In genomic region chr18:13219576-13219975, GRCh38 we compare ENCODE assay signal across 8 cellular contexts. TPM values are rescaled to one million over a fixed set of nuclear protein-coding genes. Genes with fewer than 3 reads are reported as not detected.
DNase-seq lines count a peak whose midpoint lies in the region; ATAC-seq and TF ChIP-seq lines count a peak whose summit lies in the region.

No MANE protein-coding gene starts in this region.

- peaks cover 44% of the 10 kb centered on the region for H3K4me1 Mint-ChIP-seq in activated T-cell treated with anti-CD3 and anti-CD28 coated beads, Interleukin-2, amount 50 U/mL, for 24 hours (ENCODE audit: low read depth)
- H3K4me1 Mint-ChIP-seq in activated naive CD8-positive, alpha-beta T cell treated with anti-CD3 and anti-CD28 coated beads, Interleukin-2, amount 10 ng/mL, durations not matched to agents 7 days and 5 days, result peaks cover 30% of the 10 kb centered on the region

- no peaks in the 10 kb centered on the region for H3K36me3 Mint-ChIP-seq in activated T-cell treated with anti-CD3 and anti-CD28 coated beads, Interleukin-2, amount 50 U/mL, for 24 hours (ENCODE audit: low read depth)
- peaks cover 4% of the 10 kb centered on the region for H3K36me3 Mint-ChIP-seq in activated naive CD8-positive, alpha-beta T cell treated with anti-CD3 and anti-CD28 coated beads, Interleukin-2, amount 10 ng/mL, durations not matched to agents 7 days and 5 days

- H3K4me1 ChIP-seq in mesodermal cell (ENCODE audit: control insufficient read depth, insufficient read depth, low read length, poor library complexity, severe bottlenecking) (peaks cover 42% of the 10 kb centered on the region), thymus (ENCODE audit: control insufficient read depth, insufficient read depth, low read length) (peaks cover 32% of the 10 kb centered on the region), Peyer's patch (peaks cover 14 to 60% (median 15%) of the 10 kb centered on the region in 4 donors)

- H3K4me3 ChIP-seq in mesodermal cell (ENCODE audit: extremely low read depth, insufficient read depth, low read length, poor library complexity, severe bottlenecking) (peak overlapping the region; percentile 57), thymus (ENCODE audit: low read length) (peak overlapping the region; percentile 96), Peyer's patch (peak overlapping the region in 2 of 4 donors; percentile 90 to 95)

- ATAC-seq in activated naive CD8-positive, alpha-beta T cell treated with anti-CD3 and anti-CD28 coated beads, Interleukin-2, amount 10 ng/mL, durations not matched to agents 7 days and 5 days (ENCODE audit: low read depth), result no peak
- no peak for ATAC-seq in GM21717 (IDR thresholded peaks at IDR 0.05; ENCODE audit: unreplicated experiment)

- no peak overlapping the region for H3K27ac Mint-ChIP-seq in activated T-cell treated with anti-CD3 and anti-CD28 coated beads, Interleukin-2, amount 50 U/mL, for 24 hours
- peak overlapping the region; percentile 2 for H3K27ac Mint-ChIP-seq in activated naive CD8-positive, alpha-beta T cell treated with anti-CD3 and anti-CD28 coated beads, Interleukin-2, amount 10 ng/mL, durations not matched to agents 7 days and 5 days

- POLR2A ChIA-PET in activated naive CD8-positive, alpha-beta T cell treated with anti-CD3 and anti-CD28 coated beads, Interleukin-2, amount 10 ng/mL, durations not matched to agents 7 days and 5 days (lab: Charles Lee), result interaction anchor here (1.1 to 1.6 kb wide), 4 partner anchors 46 to 286 kb away, joined by 3 to 4 read pairs (median 3); no protein-coding TSS in a partner anchor

- H3K9me3 Mint-ChIP-seq in activated T-cell treated with anti-CD3 and anti-CD28 coated beads, Interleukin-2, amount 50 U/mL, for 24 hours, result no peaks in the 10 kb centered on the region
- H3K9me3 Mint-ChIP-seq in activated naive CD8-positive, alpha-beta T cell treated with anti-CD3 and anti-CD28 coated beads, Interleukin-2, amount 10 ng/mL, durations not matched to agents 7 days and 5 days, result no peaks in the 10 kb centered on the region

- 34 to 48% methylated on average over 4 of the region's 5 CpGs for WGBS in mesodermal cell (ENCODE audit: insufficient coverage in 2 of 2), 2 experiments
- WGBS in thymus, result 30% methylated on average over 5 of the region's 5 CpGs

- no peak for TF ChIP-seq CTCF in Peyer's patch (IDR thresholded peaks at IDR 0.05)

- peaks cover 23% of the 10 kb centered on the region for H3K27me3 Mint-ChIP-seq in activated T-cell treated with anti-CD3 and anti-CD28 coated beads, Interleukin-2, amount 50 U/mL, for 24 hours
- H3K27me3 Mint-ChIP-seq in activated naive CD8-positive, alpha-beta T cell treated with anti-CD3 and anti-CD28 coated beads, Interleukin-2, amount 10 ng/mL, durations not matched to agents 7 days and 5 days, result peaks cover 23% of the 10 kb centered on the region

- H3K4me3 Mint-ChIP-seq in activated T-cell treated with anti-CD3 and anti-CD28 coated beads, Interleukin-2, amount 50 U/mL, for 24 hours, result peak overlapping the region; percentile 81
- peak overlapping the region; percentile 86 for H3K4me3 Mint-ChIP-seq in activated naive CD8-positive, alpha-beta T cell treated with anti-CD3 and anti-CD28 coated beads, Interleukin-2, amount 10 ng/mL, durations not matched to agents 7 days and 5 days

- no peaks in the 10 kb centered on the region for H3K27me3 ChIP-seq in thymus (ENCODE audit: control insufficient read depth, insufficient read depth)
- H3K27me3 ChIP-seq in Peyer's patch, result no peaks in the 10 kb centered on the region

- no peak for DNase-seq in activated T-cell treated with anti-CD3 and anti-CD28 coated beads, Interleukin-2, amount 50 U/mL, for 24 hours
- DNase-seq in activated T-cell treated with anti-CD3 and anti-CD28 coated beads for 4 hours (no peak), Ammon's horn (ENCODE audit: low spot score) (no peak), Peyer's patch (no peak)
- no peak for DNase-seq in activated naive CD8-positive, alpha-beta T cell treated with anti-CD3 and anti-CD28 coated beads, Interleukin-2, amount 10 ng/mL, durations not matched to agents 7 days and 5 days

- H3K36me3 ChIP-seq in mesodermal cell (ENCODE audit: control insufficient read depth, insufficient read depth, low read length), result no peaks in the 10 kb centered on the region
- H3K36me3 ChIP-seq in thymus (ENCODE audit: control insufficient read depth, insufficient read depth), result peaks cover 10% of the 10 kb centered on the region
- H3K36me3 ChIP-seq in Peyer's patch, result no peaks in the 10 kb centered on the region

- no peak overlapping the region for H3K27ac ChIP-seq in mesodermal cell (ENCODE audit: low read depth, low read length, severe bottlenecking)
- peak overlapping the region; percentile 83 for H3K27ac ChIP-seq in thymus (ENCODE audit: low read depth)
- H3K27ac ChIP-seq in Peyer's patch, result peak overlapping the region in 2 of 4 donors; percentile 79 to 89

- H3K9me3 ChIP-seq in mesodermal cell (ENCODE audit: control insufficient read depth, low read length) (no peaks in the 10 kb centered on the region), thymus (ENCODE audit: control insufficient read depth) (no peaks in the 10 kb centered on the region), Peyer's patch (no peaks in the 10 kb centered on the region)

- no peak for TF ChIP-seq POLR2A in Peyer's patch (IDR thresholded peaks at IDR 0.05)

RNA-seq across cellular contexts. Expression of gene LDLRAD4, which starts 1.0 kb away (rescaled TPM):
- total RNA-seq in activated naive CD8-positive, alpha-beta T cell treated with anti-CD3 and anti-CD28 coated beads, Interleukin-2, amount 10 ng/mL, durations not matched to agents 7 days and 5 days, result 10 to 100 TPM; 40.3 to 44.3 TPM
- polyA plus RNA-seq in mesodermal cell (2013, experiment 1 of 2), result 6.0 TPM
- polyA plus RNA-seq in mesodermal cell (2013, experiment 2 of 2), result 4.9 TPM
- 46.9 TPM for polyA plus RNA-seq in thymus
- 100 to 1,000 TPM in 1 of 4 donors, 10 to 100 TPM in 3; 24.8 to 128 (median 50.0) TPM for total RNA-seq in Peyer's patch
